ENCODE assay signal across 7 cellular contexts in the genomic region with DNA sequence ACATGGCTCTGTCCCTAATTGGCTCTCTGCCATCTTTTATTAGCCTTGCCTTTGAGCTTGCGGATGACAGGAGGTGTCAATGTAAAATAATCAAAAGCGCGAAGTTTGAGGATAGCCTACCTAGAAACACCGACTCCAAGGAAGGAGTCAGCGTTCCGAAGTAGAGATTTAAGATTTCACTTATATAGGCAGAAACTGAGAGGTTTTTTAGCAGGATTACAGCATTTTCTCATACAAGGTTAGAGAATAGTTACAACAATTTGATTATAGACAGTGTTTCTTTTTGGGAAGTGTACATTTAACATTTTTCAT. TPM values are rescaled to one million over a fixed set of nuclear protein-coding genes. Genes with fewer than 3 reads are reported as not detected.
DNase-seq lines count a peak whose midpoint lies in the region; ATAC-seq lines count a peak whose summit lies in the region.

No MANE protein-coding gene starts in this region.

- WGBS in mesendoderm (ENCODE audit: extremely low coverage, insufficient coverage, low lambda C conversion rate) = no CpG with 5 or more reads among the region's 6 CpGs

- peak; percentile 9 for ATAC-seq in GM19043 (IDR thresholded peaks at IDR 0.05; ENCODE audit: low read depth, unreplicated experiment)
- ATAC-seq in HG03060 (IDR thresholded peaks at IDR 0.05; ENCODE audit: low read depth, unreplicated experiment) = peak; percentile 3

- peak overlapping the region; percentile 96 for H3K56ac ChIP-seq in mesendoderm (ENCODE audit: low read length)

- H3K36me3 ChIP-seq in adipocyte (ENCODE audit: control insufficient read depth, insufficient read depth, low read length, severe bottlenecking) = peaks cover 5% of the 10 kb centered on the region
- H3K36me3 ChIP-seq in mesendoderm (ENCODE audit: control insufficient read depth, insufficient read depth, low read length) = no peaks in the 10 kb centered on the region

- H4K8ac ChIP-seq in mesendoderm (ENCODE audit: low read depth, low read length) = no peak overlapping the region

- H3K23ac ChIP-seq in mesendoderm (ENCODE audit: low read length) = no peak overlapping the region

- H3K4me2 ChIP-seq in mesendoderm (ENCODE audit: low read length) = peak overlapping the region; percentile 94

- no peak overlapping the region for H2BK120ac ChIP-seq in mesendoderm (ENCODE audit: low read depth, low read length)

- H3K4me3 ChIP-seq in adipocyte (ENCODE audit: low read length) (peak overlapping the region; percentile 96), mesendoderm (ENCODE audit: low read length) (peak overlapping the region; percentile 95)

- no peak overlapping the region for H2BK5ac ChIP-seq in mesendoderm (ENCODE audit: low read length)

- H3K79me2 ChIP-seq in mesendoderm (ENCODE audit: control insufficient read depth, insufficient read depth, low read length) = peaks cover 21% of the 10 kb centered on the region

- no peaks in the 10 kb centered on the region for H3K79me1 ChIP-seq in mesendoderm (ENCODE audit: low read length)

- H3K9me3 ChIP-seq in adipocyte (ENCODE audit: control insufficient read depth, low read length) = peaks cover 6% of the 10 kb centered on the region

- H3K27ac ChIP-seq in mesendoderm (ENCODE audit: low read depth, low read length) = no peak overlapping the region

- H3K9ac ChIP-seq in adipocyte (ENCODE audit: low read length) (peak overlapping the region; percentile 76), mesendoderm (ENCODE audit: low read length) (peak overlapping the region; percentile 85)

- H3K18ac ChIP-seq in mesendoderm (ENCODE audit: low read length) = no peak overlapping the region

- H3K4me1 ChIP-seq in adipocyte (ENCODE audit: control insufficient read depth, insufficient read depth, low read length) = peaks cover 4% of the 10 kb centered on the region
- H3K4me1 ChIP-seq in mesendoderm (ENCODE audit: control insufficient read depth, low read depth, low read length) = no peaks in the 10 kb centered on the region

- DNase-seq in adipocyte (ENCODE audit: low read depth) = no peak
- DNase-seq in mesendoderm = no peak
- DNase-seq in inferior parietal cortex (ENCODE audit: extremely low spot score) = no peak
- DNase-seq in iPS-NIHi11 (ENCODE audit: low spot score) = no peak
- no peak for DNase-seq in occipital lobe (lab: John Stamatoyannopoulos, UW)

- no peak overlapping the region for H4K5ac ChIP-seq in mesendoderm (ENCODE audit: low read length)

- H2BK15ac ChIP-seq in mesendoderm (replicated peaks; ENCODE audit: low read depth) = no peak overlapping the region

- H2AK5ac ChIP-seq in mesendoderm (ENCODE audit: low read length) = no peak overlapping the region

- H3K27me3 ChIP-seq in adipocyte (replicated peaks; ENCODE audit: control insufficient read depth, insufficient read depth, low read length) (no peaks in the 10 kb centered on the region), mesendoderm (ENCODE audit: insufficient read depth, low read length, poor library complexity) (no peaks in the 10 kb centered on the region)

- H3K4ac ChIP-seq in mesendoderm (ENCODE audit: low read depth, low read length) = no peak overlapping the region

RNA-seq across cellular contexts. Expression of a gene that starts 0.5 kb away (rescaled TPM):
- 16.0 TPM for polyA plus RNA-seq in mesendoderm (2013, experiment 1 of 2)
- 17.8 TPM for polyA plus RNA-seq in mesendoderm (2013, experiment 2 of 2)
- total RNA-seq in occipital lobe = 17.5 TPM
